25 cellular contexts compared by ENCODE assay signal in genomic region chr3:62065985-62066693, GRCh38.
DNase-seq lines count a peak whose midpoint lies in the region; ATAC-seq, FAIRE-seq and TF ChIP-seq lines count a peak whose summit lies in the region.
"Had no signal": no experiment of that assay in that cellular context is flagged by ENCODE, and none has a peak within 500 bp of the region (broad histone marks: within the 10 kb centered on the region; RNA-seq: fewer than 3 reads in every experiment).

No MANE protein-coding gene starts in this region.

- H3K9me3 ChIP-seq in GM23248 (ENCODE audit: low read depth) (no peaks in the 10 kb centered on the region), astrocyte (ENCODE audit: insufficient read depth, low read depth, low read length) (no peaks in the 10 kb centered on the region)
- H3K9me3 ChIP-seq: left ventricle myocardium inferior, spleen, upper lobe of right lung had no signal

- H3K9me3 Mint-ChIP-seq in astrocyte (ENCODE audit: unreplicated experiment): no peaks in the 10 kb centered on the region
- H3K9me3 Mint-ChIP-seq in activated naive CD4-positive, alpha-beta T cell treated with anti-CD3 and anti-CD28 coated beads, Interleukin-2, amount 10 ng/mL, durations not matched to agents 7 days and 5 days: no peaks in the 10 kb centered on the region
- H3K9me3 Mint-ChIP-seq: activated naive CD8-positive, alpha-beta T cell treated with anti-CD3 and anti-CD28 coated beads, Interleukin-2, amount 10 ng/mL, durations not matched to agents 7 days and 5 days; activated T-helper 17 cell treated with anti-CD3 and anti-CD28 coated beads, Interleukin-2, amount 50 U/mL, for 72 hours had no signal

- no peak overlapping the region for H3K27ac Mint-ChIP-seq in astrocyte (ENCODE audit: unreplicated experiment)
- H3K27ac Mint-ChIP-seq in activated naive CD4-positive, alpha-beta T cell treated with anti-CD3 and anti-CD28 coated beads, Interleukin-2, amount 10 ng/mL, durations not matched to agents 7 days and 5 days: no peak overlapping the region
- H3K27ac Mint-ChIP-seq: activated naive CD8-positive, alpha-beta T cell treated with anti-CD3 and anti-CD28 coated beads, Interleukin-2, amount 10 ng/mL, durations not matched to agents 7 days and 5 days; activated T-helper 17 cell treated with anti-CD3 and anti-CD28 coated beads, Interleukin-2, amount 50 U/mL, for 72 hours had no signal

- no peak for ATAC-seq in stimulated activated naive CD8-positive, alpha-beta T cell treated with anti-CD3 and anti-CD28 coated beads, Interleukin-15, Interleukin-2, amounts not matched to agents 100 U/mL and 50 U/mL, for 24 hours
- ATAC-seq in GM21360 (IDR thresholded peaks at IDR 0.05; ENCODE audit: unreplicated experiment): no peak
- no peak for ATAC-seq in GM18870 (IDR thresholded peaks at IDR 0.05; ENCODE audit: unreplicated experiment)
- ATAC-seq: activated T-helper 17 cell treated with anti-CD3 and anti-CD28 coated beads, Interleukin-2, amount 50 U/mL, for 72 hours; upper lobe of right lung had no signal

- CTCF ChIA-PET in activated naive CD4-positive, alpha-beta T cell treated with anti-CD3 and anti-CD28 coated beads, Interleukin-2, amount 10 ng/mL, durations not matched to agents 7 days and 5 days (lab: Charles Lee): no interaction called here

- no peak overlapping the region for H3K9ac ChIP-seq in GM23248
- H3K9ac ChIP-seq in astrocyte (ENCODE audit: low read length): no peak overlapping the region

- no peak overlapping the region for H2AFZ ChIP-seq in GM23248
- no peak overlapping the region for H2AFZ ChIP-seq in astrocyte (ENCODE audit: low read depth, low read length)

- DNase-seq in GM23248 (peak; percentile 36), astrocyte (ENCODE audit: low read depth) (peak; percentile 67), fibroblast of peridontal ligament (ENCODE audit: extremely low read depth) (peak; percentile 91), skeletal muscle cell (ENCODE audit: low read depth) (peak; percentile 28)
- DNase-seq in stimulated activated naive CD8-positive, alpha-beta T cell treated with anti-CD3 and anti-CD28 coated beads, Interleukin-15, Interleukin-2, amounts not matched to agents 100 U/mL and 50 U/mL, for 24 hours: no peak
- DNase-seq in activated naive CD4-positive, alpha-beta T cell treated with anti-CD3 and anti-CD28 coated beads, Interleukin-2, amount 10 ng/mL, durations not matched to agents 7 days and 5 days: no peak
- DNase-seq: activated CD4-positive, alpha-beta T cell treated with anti-CD3 and anti-CD28 coated beads for 4 hours; activated naive CD8-positive, alpha-beta T cell treated with anti-CD3 and anti-CD28 coated beads, Interleukin-2, amount 10 ng/mL, durations not matched to agents 7 days and 5 days; AML-193; DMS79; dorsolateral prefrontal cortex; erythroblast; left ventricle myocardium inferior; midbrain; NCI-H82; OCI-M1; SHP77 treated with DMSO at 0.1 percent for 48 hours; spleen; stimulated activated CD4-positive, alpha-beta T cell treated with anti-CD3 and anti-CD28 coated beads, Interleukin-4, amount 100 ng/mL, for 4 hours; T-helper 1 cell; upper lobe of right lung had no signal

- 7 to 8% methylated on average over 5 of the region's 5 CpGs for WGBS in GM23248 (ENCODE audit: low coverage in 1 of 2, low lambda C conversion rate in 2 of 2, missing lambda C conversion rate in 2 of 2), 2 experiments

- no peak overlapping the region for H3K4me3 ChIP-seq in GM23248
- H3K4me3 ChIP-seq in astrocyte (ENCODE audit: insufficient read depth, low read depth, low read length): no peak overlapping the region
- no peak overlapping the region for H3K4me3 ChIP-seq in skeletal muscle cell (ENCODE audit: low read depth, low read length)
- H3K4me3 ChIP-seq: cardiac muscle cell, dorsolateral prefrontal cortex, left ventricle myocardium inferior, spleen, upper lobe of right lung had no signal

- no peaks in the 10 kb centered on the region for H3F3A ChIP-seq in GM23248 (ENCODE audit: insufficient read depth)

- no peaks in the 10 kb centered on the region for H3K27me3 Mint-ChIP-seq in astrocyte (ENCODE audit: low read depth, unreplicated experiment)
- no peaks in the 10 kb centered on the region for H3K27me3 Mint-ChIP-seq in activated naive CD4-positive, alpha-beta T cell treated with anti-CD3 and anti-CD28 coated beads, Interleukin-2, amount 10 ng/mL, durations not matched to agents 7 days and 5 days
- H3K27me3 Mint-ChIP-seq: activated naive CD8-positive, alpha-beta T cell treated with anti-CD3 and anti-CD28 coated beads, Interleukin-2, amount 10 ng/mL, durations not matched to agents 7 days and 5 days had no signal

- no peak overlapping the region for H3K4me3 Mint-ChIP-seq in astrocyte (ENCODE audit: unreplicated experiment)
- H3K4me3 Mint-ChIP-seq in activated naive CD4-positive, alpha-beta T cell treated with anti-CD3 and anti-CD28 coated beads, Interleukin-2, amount 10 ng/mL, durations not matched to agents 7 days and 5 days: no peak overlapping the region
- H3K4me3 Mint-ChIP-seq: activated naive CD8-positive, alpha-beta T cell treated with anti-CD3 and anti-CD28 coated beads, Interleukin-2, amount 10 ng/mL, durations not matched to agents 7 days and 5 days; activated T-helper 17 cell treated with anti-CD3 and anti-CD28 coated beads, Interleukin-2, amount 50 U/mL, for 72 hours had no signal

- H3K36me3 ChIP-seq in GM23248 (ENCODE audit: low read depth) (no peaks in the 10 kb centered on the region), astrocyte (ENCODE audit: insufficient read depth, low read length) (no peaks in the 10 kb centered on the region)
- H3K36me3 ChIP-seq: cardiac muscle cell, left ventricle myocardium inferior, spleen, upper lobe of right lung had no signal

- no peaks in the 10 kb centered on the region for H4K20me1 ChIP-seq in GM23248 (ENCODE audit: insufficient read depth)
- no peaks in the 10 kb centered on the region for H4K20me1 ChIP-seq in astrocyte (ENCODE audit: insufficient read depth, low read length)

- in situ Hi-C loops in GM23248 (cut with MboI): no loop called here

- TF ChIP-seq CTCF in astrocyte (IDR thresholded peaks at IDR 0.05; ENCODE audit: insufficient read depth, low read depth, low read length): no peak

- H3K27ac ChIP-seq in GM23248: no peak overlapping the region
- H3K27ac ChIP-seq in astrocyte (ENCODE audit: low read depth, low read length): no peak overlapping the region
- H3K27ac ChIP-seq: cardiac muscle cell, dorsolateral prefrontal cortex, left ventricle myocardium inferior, spleen, upper lobe of right lung had no signal

- H3K79me2 ChIP-seq in GM23248 (ENCODE audit: insufficient read depth): no peaks in the 10 kb centered on the region
- H3K79me2 ChIP-seq in astrocyte (ENCODE audit: insufficient read depth, low read length): no peaks in the 10 kb centered on the region

- H3K36me3 Mint-ChIP-seq in astrocyte (ENCODE audit: low read depth, unreplicated experiment): no peaks in the 10 kb centered on the region
- no peaks in the 10 kb centered on the region for H3K36me3 Mint-ChIP-seq in activated naive CD4-positive, alpha-beta T cell treated with anti-CD3 and anti-CD28 coated beads, Interleukin-2, amount 10 ng/mL, durations not matched to agents 7 days and 5 days
- H3K36me3 Mint-ChIP-seq: activated naive CD8-positive, alpha-beta T cell treated with anti-CD3 and anti-CD28 coated beads, Interleukin-2, amount 10 ng/mL, durations not matched to agents 7 days and 5 days had no signal

- peaks cover 3% of the 10 kb centered on the region for H3K4me1 Mint-ChIP-seq in astrocyte (ENCODE audit: low read depth, unreplicated experiment)
- no peaks in the 10 kb centered on the region for H3K4me1 Mint-ChIP-seq in activated naive CD4-positive, alpha-beta T cell treated with anti-CD3 and anti-CD28 coated beads, Interleukin-2, amount 10 ng/mL, durations not matched to agents 7 days and 5 days
- H3K4me1 Mint-ChIP-seq: activated naive CD8-positive, alpha-beta T cell treated with anti-CD3 and anti-CD28 coated beads, Interleukin-2, amount 10 ng/mL, durations not matched to agents 7 days and 5 days; activated T-helper 17 cell treated with anti-CD3 and anti-CD28 coated beads, Interleukin-2, amount 50 U/mL, for 72 hours had no signal

- H3K9me2 ChIP-seq in GM23248 (ENCODE audit: insufficient read depth): no peaks in the 10 kb centered on the region

- H3K4me2 ChIP-seq in GM23248 (ENCODE audit: unreplicated experiment) (peak overlapping the region; percentile 5), astrocyte (ENCODE audit: low read length) (no peak overlapping the region)

- H3K4me1 ChIP-seq in GM23248 (ENCODE audit: insufficient read depth) (no peaks in the 10 kb centered on the region), astrocyte (ENCODE audit: insufficient read depth, low read length) (no peaks in the 10 kb centered on the region)
- H3K4me1 ChIP-seq: spleen, upper lobe of right lung had no signal

- no peak for FAIRE-seq in astrocyte (lab: Jason Lieb, UNC)

- no peaks in the 10 kb centered on the region for H3K27me3 ChIP-seq in GM23248 (replicated peaks; ENCODE audit: insufficient read depth)
- H3K27me3 ChIP-seq in astrocyte (ENCODE audit: insufficient read depth, low read length): no peaks in the 10 kb centered on the region
- H3K27me3 ChIP-seq: cardiac muscle cell, dorsolateral prefrontal cortex, spleen, upper lobe of right lung had no signal

Comparison
In these comparisons a context has a peak if more than half of its experiments do, and no peak if none do; other contexts are left out.
1. DNase-seq: peak in GM23248 (single experiment), astrocyte (single experiment), fibroblast of peridontal ligament (single experiment) and skeletal muscle cell (single experiment); none in stimulated activated naive CD8-positive, alpha-beta T cell treated with anti-CD3 and anti-CD28 coated beads, Interleukin-15, Interleukin-2, amounts not matched to agents 100 U/mL and 50 U/mL, for 24 hours (single experiment) and activated naive CD4-positive, alpha-beta T cell treated with anti-CD3 and anti-CD28 coated beads, Interleukin-2, amount 10 ng/mL, durations not matched to agents 7 days and 5 days (single experiment).